Comparison of ENCODE assay signal across 8 cellular contexts in genomic region chrX:130165703-130166502, GRCh38. TPM values are rescaled to one million over a fixed set of nuclear protein-coding genes. Genes with fewer than 3 reads are reported as not detected.
DNase-seq lines count a peak whose midpoint lies in the region; ATAC-seq and TF ChIP-seq lines count a peak whose summit lies in the region.

Gene AIFM1 (minus strand): TSS chrX:130165841. CDS start chrX:130165656, 185 bp downstream.

- POLR2A ChIA-PET in PC-3 (lab: Charles Lee; ENCODE audit: unreplicated experiment), result interaction anchor here (0.6 kb wide), 1 partner anchor 10 kb away, joined by 3 read pairs; no protein-coding TSS in a partner anchor

- CTCF ChIA-PET in PC-3 (lab: Charles Lee), result interaction anchor here (0.9 kb wide), 1 partner anchor 105 kb away, joined by 4 read pairs; no protein-coding TSS in a partner anchor

- H3K36me3 ChIP-seq in PC-3 (ENCODE audit: low read depth, low read length), result no peaks in the 10 kb centered on the region
- H3K36me3 ChIP-seq in mucosa of descending colon (ENCODE audit: low read depth), result no peaks in the 10 kb centered on the region

- TF ChIP-seq RAD21 in Ishikawa (IDR thresholded peaks at IDR 0.05; ENCODE audit: low read depth), result no peak

- H3K9me3 ChIP-seq in PC-3 (ENCODE audit: low read length) (no peaks in the 10 kb centered on the region), mucosa of descending colon (no peaks in the 10 kb centered on the region)

- H3K79me2 ChIP-seq in PC-3 (ENCODE audit: low read length), result peaks cover 42% of the 10 kb centered on the region

- no peaks in the 10 kb centered on the region for H3K9me2 ChIP-seq in PC-3 (replicated peaks; ENCODE audit: low read length)

- H3F3A ChIP-seq in PC-3 (ENCODE audit: low read length, unreplicated experiment), result no peaks in the 10 kb centered on the region

- ATAC-seq in GM21576 (IDR thresholded peaks at IDR 0.05; ENCODE audit: unreplicated experiment) (peak; percentile 86), PC-3 (peak; percentile 91), mucosa of descending colon (peak; percentile 96)

- 0 out of 2 replicates have a peak, but pooled peaks have one; percentile 25 for TF ChIP-seq EP300 in Ishikawa (IDR thresholded peaks at IDR 0.05; ENCODE audit: borderline replicate concordance)

- intact Hi-C loops in PC-3 (cut with micrococcal nuclease) (loop anchor here (10.0 kb wide), 1 partner anchor 51 kb away; the partner anchor contains the start of gene ELF4), mucosa of descending colon (cut with DNase I, micrococcal nuclease) (no loop called here)

- TF ChIP-seq CTCF in PC-3 (conservative IDR thresholded peaks at IDR 0.05; ENCODE audit: low read depth, low read length), result no peak
- no peak for TF ChIP-seq CTCF in mucosa of descending colon (IDR thresholded peaks at IDR 0.05)

- peak within 1 kb of the TSS; percentile 89 for H3K9ac ChIP-seq in PC-3 (ENCODE audit: low read length)

- peaks cover 14% of the 10 kb centered on the region for H3K4me1 ChIP-seq in PC-3 (ENCODE audit: insufficient read depth, low read length)
- peaks cover 2% of the 10 kb centered on the region for H3K4me1 ChIP-seq in mucosa of descending colon (ENCODE audit: low read depth)

- H3K4me3 ChIP-seq in PC-3 (ENCODE audit: low read length), result peak within 1 kb of the TSS; percentile 77
- peak within 1 kb of the TSS; percentile 14 for H3K4me3 ChIP-seq in mucosa of descending colon

- H3K4me2 ChIP-seq in PC-3 (ENCODE audit: low read length), result peak within 1 kb of the TSS; percentile 93

- TSS peak; percentile 74 for BruUV-seq in PC-3 (replicated peaks; lab: Mats Ljungman, UMichigan)

- no peaks in the 10 kb centered on the region for H3K27me3 ChIP-seq in PC-3 (ENCODE audit: low read length)

- DNase-seq in DMS 273 treated with DMSO at 0.1 percent for 48 hours (lab: John Stamatoyannopoulos, UW), result peak; percentile 86
- peak; percentile 94 for DNase-seq in PC-3
- peak; percentile 83 for DNase-seq in activated T-cell treated with anti-CD3 and anti-CD28 coated beads for 48 hours (ENCODE audit: low read depth)
- peak; percentile 81 for DNase-seq in epithelial cell of prostate (ENCODE audit: low read depth, low spot score)
- DNase-seq in mucosa of descending colon, result peak; percentile 87 to 95 (median 92)
- DNase-seq in stimulated activated CD8-positive, alpha-beta memory T cell treated with anti-CD3 and anti-CD28 coated beads, Interleukin-4, amount 100 ng/mL, for 24 hours (ENCODE audit: low read depth), result peak; percentile 77

- H2AFZ ChIP-seq in PC-3 (ENCODE audit: low read length), result peak within 1 kb of the TSS; percentile 92

- H4K20me1 ChIP-seq in PC-3 (ENCODE audit: low read length), result no peaks in the 10 kb centered on the region

- H3K27ac ChIP-seq in PC-3 (ENCODE audit: low read length) (peak within 1 kb of the TSS; percentile 87), epithelial cell of prostate (peak within 1 kb of the TSS; percentile 71)

TF ChIP-seq in Ishikawa, 13 proteins besides CTCF, POLR2A, EP300 and RAD21:
- no peak for TF ChIP-seq TEAD4 (IDR thresholded peaks at IDR 0.05)
- TF ChIP-seq EGR1 (IDR thresholded peaks at IDR 0.05), result no peak
- peak; percentile 70 for TF ChIP-seq MAX (IDR thresholded peaks at IDR 0.05)
- peak; percentile 63; the same call in 1 of the 2 replicates for TF ChIP-seq YY1 (IDR thresholded peaks at IDR 0.05; ENCODE audit: low read depth)
- TF ChIP-seq TCF12 (IDR thresholded peaks at IDR 0.05; ENCODE audit: low read depth), result peak; percentile 24; the same call in 1 of the 2 replicates
- peak; percentile 14; the same call in 1 of the 2 replicates for TF ChIP-seq TAF1 (IDR thresholded peaks at IDR 0.05; ENCODE audit: low read depth)

RNA-seq across cellular contexts. Expression of gene AIFM1, which starts in this region (rescaled TPM):
- 51.8 and 57.7 TPM in 2 replicates for total RNA-seq in PC-3 (2014; rRNA removed)
- total RNA-seq in mucosa of descending colon, result 10 to 100 TPM; 45.3 to 66.9 (median 50.0) TPM

Comparison
In these comparisons a context has a peak if more than half of its experiments do, and no peak if none do; other contexts are left out.
1. Peak in every context shown above with its lines: DNase-seq, ATAC-seq, H3K4me3 ChIP-seq and H3K27ac ChIP-seq.